In the genomic region with DNA sequence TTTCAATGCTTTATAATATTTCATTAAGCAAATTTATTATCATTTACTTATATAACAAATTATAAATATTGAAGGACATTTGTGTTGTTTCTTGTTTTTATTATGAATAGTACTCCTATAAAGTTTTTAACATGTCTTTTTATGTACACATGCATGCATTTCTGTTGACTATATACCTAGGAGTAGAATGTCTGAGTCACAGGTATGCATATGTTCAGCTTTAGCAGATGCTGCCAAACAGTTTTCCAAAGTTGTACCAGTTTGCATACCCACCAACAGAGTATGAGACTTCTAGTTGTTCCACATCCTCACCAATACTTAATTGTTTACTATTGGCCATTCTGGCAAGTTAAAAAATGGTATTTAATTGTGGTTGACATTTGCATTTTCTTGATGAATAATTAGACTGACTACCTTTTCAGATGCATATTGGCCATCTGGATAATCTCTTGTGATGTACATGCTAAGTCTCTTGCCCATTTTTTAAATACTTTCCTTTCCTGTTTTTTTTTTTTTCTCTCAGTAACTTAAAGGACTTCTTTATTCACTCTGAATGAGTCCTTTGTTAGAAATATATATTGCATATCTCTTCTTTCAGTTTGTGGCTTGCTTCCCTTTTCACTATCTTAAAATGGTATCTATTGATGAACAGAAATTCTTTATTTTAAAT, we compare ENCODE assay signal across 25 cellular contexts.
"Had no signal": no experiment of that assay in that cellular context is flagged by ENCODE, and none has a peak within 500 bp of the region (broad histone marks: within the 10 kb centered on the region; RNA-seq: fewer than 3 reads in every experiment).

No MANE protein-coding gene starts in this region.

- H3K27me3 ChIP-seq: esophagus muscularis mucosa, neutrophil, right lobe of liver, spleen, tibial artery, upper lobe of left lung, uterus had no signal

- DNase-seq: cortex of kidney; effector memory CD4-positive, alpha-beta T cell; kidney; left cardiac atrium; left ventricle myocardium inferior; mesendoderm; naive B cell; nephron progenitor cell; psoas muscle; retina; right lobe of liver; spleen; stimulated activated CD4-positive, alpha-beta T cell treated with anti-CD3 and anti-CD28 coated beads, Interleukin-15, amount 100 ng/mL, for 24 hours; stimulated activated CD4-positive, alpha-beta T cell treated with anti-CD3 and anti-CD28 coated beads, Interleukin-1b, Interleukin-23, amount 100 ng/mL, for 48 hours; stimulated activated CD4-positive, alpha-beta T cell treated with anti-CD3 and anti-CD28 coated beads, Interleukin-4, amount 100 ng/mL, for 24 hours; tibial artery; upper lobe of left lung; uterus had no signal

- H3K4me3 Mint-ChIP-seq: naive B cell; nephron progenitor cell; stimulated activated memory B cell treated with anti-CD40 and anti-IgM and Interleukin-4, amounts not matched to agents 10 μg/mL and 1 μg/mL and 100 μg/mL, for 72 hours; stimulated activated naive CD8-positive, alpha-beta T cell treated with anti-CD3 and anti-CD28 coated beads, Interleukin-15, Interleukin-2, amounts not matched to agents 100 ng/mL and 50 ng/mL, for 24 hours had no signal

- H3K36me3 Mint-ChIP-seq: stimulated activated memory B cell treated with anti-CD40 and anti-IgM and Interleukin-4, amounts not matched to agents 10 μg/mL and 1 μg/mL and 100 μg/mL, for 72 hours had no signal

- H3K9me3 Mint-ChIP-seq: nephron progenitor cell; stimulated activated naive CD8-positive, alpha-beta T cell treated with anti-CD3 and anti-CD28 coated beads, Interleukin-15, Interleukin-2, amounts not matched to agents 100 ng/mL and 50 ng/mL, for 24 hours had no signal

- H3K27ac Mint-ChIP-seq: naive B cell; nephron progenitor cell; stimulated activated memory B cell treated with anti-CD40 and anti-IgM and Interleukin-4, amounts not matched to agents 10 μg/mL and 1 μg/mL and 100 μg/mL, for 72 hours; stimulated activated naive CD8-positive, alpha-beta T cell treated with anti-CD3 and anti-CD28 coated beads, Interleukin-15, Interleukin-2, amounts not matched to agents 100 ng/mL and 50 ng/mL, for 24 hours had no signal

- H3K27me3 Mint-ChIP-seq: naive B cell; stimulated activated memory B cell treated with anti-CD40 and anti-IgM and Interleukin-4, amounts not matched to agents 10 μg/mL and 1 μg/mL and 100 μg/mL, for 72 hours; stimulated activated naive CD8-positive, alpha-beta T cell treated with anti-CD3 and anti-CD28 coated beads, Interleukin-15, Interleukin-2, amounts not matched to agents 100 ng/mL and 50 ng/mL, for 24 hours had no signal

- ATAC-seq: left cardiac atrium; psoas muscle; right lobe of liver; stimulated activated memory B cell treated with anti-CD40 and anti-IgM and Interleukin-4, amounts not matched to agents 10 μg/mL and 1 μg/mL and 100 μg/mL, for 72 hours had no signal

- H3K9me3 ChIP-seq: esophagus muscularis mucosa, left ventricle myocardium inferior, neutrophil, psoas muscle, right lobe of liver, tibial artery, upper lobe of left lung, uterus had no signal

- H3K4me3 ChIP-seq: esophagus muscularis mucosa, left ventricle myocardium inferior, lung, psoas muscle, right lobe of liver, spleen, tibial artery, upper lobe of left lung, uterus had no signal

- H3K36me3 ChIP-seq: esophagus muscularis mucosa, left ventricle myocardium inferior, neutrophil, right lobe of liver, spleen, tibial artery, upper lobe of left lung, uterus had no signal

- H3K27ac ChIP-seq: epithelial cell of prostate, esophagus muscularis mucosa, left ventricle myocardium inferior, neutrophil, psoas muscle, right lobe of liver, spleen, tibial artery, upper lobe of left lung, uterus had no signal

- H3K4me1 ChIP-seq: esophagus muscularis mucosa, left ventricle myocardium inferior, psoas muscle, right lobe of liver, spleen, tibial artery, upper lobe of left lung, uterus had no signal

- FAIRE-seq: endometrium had no signal
